ENCODE assay signal across 10 cellular contexts in the genomic region with DNA sequence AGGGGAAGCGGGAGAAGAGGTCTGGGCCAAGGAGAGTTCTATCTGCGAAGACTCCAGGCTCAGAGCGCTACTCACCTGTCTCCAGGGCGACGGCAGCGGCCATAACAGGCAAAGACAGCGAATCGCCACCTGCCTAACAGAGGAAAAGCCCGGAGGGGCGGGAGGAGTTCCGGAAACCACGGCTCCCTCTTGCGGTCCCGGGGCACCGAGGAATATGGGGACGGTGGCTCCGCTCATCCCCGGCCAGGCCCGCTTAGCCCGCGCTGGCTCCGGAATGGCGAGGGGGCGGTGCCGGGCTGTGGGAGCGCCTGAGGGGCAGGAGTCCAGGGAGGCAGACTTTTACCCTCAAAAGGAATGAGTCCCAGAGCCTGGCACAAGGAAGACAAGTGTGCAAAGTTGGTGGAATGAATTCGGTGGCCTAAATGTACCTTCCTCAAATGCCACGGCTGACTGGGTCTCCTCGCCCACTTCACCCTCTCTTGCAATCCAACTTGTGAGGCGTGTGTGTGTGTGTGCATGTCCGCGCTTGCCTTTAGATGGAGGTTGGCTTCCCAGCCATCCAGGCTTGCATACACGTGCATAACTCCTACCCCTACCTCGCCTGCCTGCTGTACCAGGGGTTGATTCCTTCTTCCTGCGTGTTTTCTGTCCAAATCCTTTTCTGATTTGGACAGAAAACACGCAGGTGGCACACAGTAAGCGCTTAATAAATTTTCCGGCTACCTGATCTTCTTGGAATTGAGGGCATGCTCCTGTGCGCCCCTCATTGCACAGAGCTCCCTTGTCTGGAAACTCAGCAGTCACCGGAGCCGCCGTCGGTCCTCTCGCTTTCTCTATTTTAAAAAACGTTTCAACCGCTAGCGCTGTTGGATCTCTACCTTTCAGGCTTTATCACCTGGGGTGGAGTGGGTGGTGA. TPM values are rescaled to one million over a fixed set of nuclear protein-coding genes. Genes with fewer than 3 reads are reported as not detected.
DNase-seq lines count a peak whose midpoint lies in the region; TF ChIP-seq lines count a peak whose summit lies in the region.
"Had no signal": no experiment of that assay in that cellular context is flagged by ENCODE, and none has a peak within 500 bp of the region (broad histone marks: within the 10 kb centered on the region; RNA-seq: fewer than 3 reads in every experiment).

No MANE protein-coding gene starts in this region.

- WGBS in spleen, 5 donors, result 12 to 74% (median 41%) methylated on average over 41 to 47 of the region's 47 CpGs

- H3K9me3 Mint-ChIP-seq in activated CD4-positive, alpha-beta T cell treated with anti-CD3 and anti-CD28 coated beads, Interleukin-2, amount 10 ng/mL, durations not matched to agents 24 days and 14 days, result no peaks in the 10 kb centered on the region
- H3K9me3 Mint-ChIP-seq in HFFc6, result no peaks in the 10 kb centered on the region

- H3K27me3 Mint-ChIP-seq in activated CD4-positive, alpha-beta T cell treated with anti-CD3 and anti-CD28 coated beads, Interleukin-2, amount 10 ng/mL, durations not matched to agents 24 days and 14 days, result peaks cover 21% of the 10 kb centered on the region
- H3K27me3 Mint-ChIP-seq in HFFc6 (ENCODE audit: insufficient read depth), result peaks cover 25% of the 10 kb centered on the region

- TF ChIP-seq POLR2A in spleen (IDR thresholded peaks at IDR 0.05), result no peak

- TF ChIP-seq CTCF in spleen (IDR thresholded peaks at IDR 0.05 in 8 of 11, conservative IDR thresholded peaks at IDR 0.05 in 3 of 11) (no peak), HFFc6 (IDR thresholded peaks at IDR 0.05) (no peak)

- no peak for DNase-seq in activated CD4-positive, alpha-beta T cell treated with anti-CD3 and anti-CD28 coated beads, Interleukin-2, amount 10 ng/mL, durations not matched to agents 24 days and 14 days
- DNase-seq in activated CD4-positive, alpha-beta T cell treated with anti-CD3 and anti-CD28 coated beads, Interleukin-2, amount 50 U/mL, for 1 hour, result no peak
- peak; percentile 39 for DNase-seq in SK-N-DZ (ENCODE audit: low spot score)
- DNase-seq in head of caudate nucleus, result peak in 22 of 42 donors; percentile 25 to 77 (median 50)
- DNase-seq in spleen, result peak; percentile 78
- DNase-seq in HFFc6, result no peak
- DNase-seq in effector memory CD4-positive, alpha-beta T cell, result no peak
- no peak for DNase-seq in dedifferentiated amniotic fluid mesenchymal stem cell (ENCODE audit: extremely low spot score)

- peak overlapping the region; percentile 83 for H3K4me3 Mint-ChIP-seq in activated CD4-positive, alpha-beta T cell treated with anti-CD3 and anti-CD28 coated beads, Interleukin-2, amount 10 ng/mL, durations not matched to agents 24 days and 14 days
- no peak overlapping the region for H3K4me3 Mint-ChIP-seq in HFFc6

- H3K27me3 ChIP-seq in spleen (replicated peaks in 1 of 7), result peaks cover 0 to 57% (median 6%) of the 10 kb centered on the region in 7 donors
- H3K27me3 ChIP-seq in effector memory CD4-positive, alpha-beta T cell (replicated peaks; ENCODE audit: control insufficient read depth, insufficient read depth, low read length, poor library complexity, severe bottlenecking), result no peaks in the 10 kb centered on the region

- peaks cover 18 to 75% (median 56%) of the 10 kb centered on the region in 6 donors for H3K4me1 ChIP-seq in spleen
- peaks cover 21% of the 10 kb centered on the region for H3K4me1 ChIP-seq in effector memory CD4-positive, alpha-beta T cell (ENCODE audit: control insufficient read depth, insufficient read depth, low read length, poor library complexity, severe bottlenecking)

- intact Hi-C loops in activated CD4-positive, alpha-beta T cell treated with anti-CD3 and anti-CD28 coated beads, Interleukin-2, amount 10 ng/mL, durations not matched to agents 24 days and 14 days (cut with micrococcal nuclease), result loop anchor here (5.0 kb wide), 1 partner anchor 1168 kb away; the partner anchor contains the start of genes DERL2 and MIS12
- intact Hi-C loops in head of caudate nucleus (cut with DNase I) (loop anchor here (5.0 kb wide), 1 partner anchor 357 kb away; the partner anchor contains the start of gene RNASEK), spleen (cut with DNase I; ENCODE audit: low total_unique reads) (no loop called here)

- no peak overlapping the region for H3K27ac ChIP-seq in spleen
- H3K27ac ChIP-seq in effector memory CD4-positive, alpha-beta T cell (ENCODE audit: insufficient read depth, low read length, poor library complexity, severe bottlenecking), result no peak overlapping the region

- peaks cover 47% of the 10 kb centered on the region for H3K4me1 Mint-ChIP-seq in activated CD4-positive, alpha-beta T cell treated with anti-CD3 and anti-CD28 coated beads, Interleukin-2, amount 10 ng/mL, durations not matched to agents 24 days and 14 days
- peaks cover 25% of the 10 kb centered on the region for H3K4me1 Mint-ChIP-seq in HFFc6 (ENCODE audit: low read depth)

- no peaks in the 10 kb centered on the region for H3K36me3 ChIP-seq in spleen
- no peaks in the 10 kb centered on the region for H3K36me3 ChIP-seq in effector memory CD4-positive, alpha-beta T cell (ENCODE audit: control insufficient read depth, insufficient read depth, low read length)

- no peaks in the 10 kb centered on the region for H3K9me3 ChIP-seq in spleen
- H3K9me3 ChIP-seq in effector memory CD4-positive, alpha-beta T cell (ENCODE audit: control insufficient read depth, low read length), result no peaks in the 10 kb centered on the region

- H3K4me3 ChIP-seq in spleen, result peak overlapping the region in 1 of 8 donors; percentile 67
- H3K4me3 ChIP-seq in effector memory CD4-positive, alpha-beta T cell (ENCODE audit: insufficient read depth, low read depth, low read length, poor library complexity, severe bottlenecking), result no peak overlapping the region

- H3K36me3 Mint-ChIP-seq in activated CD4-positive, alpha-beta T cell treated with anti-CD3 and anti-CD28 coated beads, Interleukin-2, amount 10 ng/mL, durations not matched to agents 24 days and 14 days (ENCODE audit: low read depth), result peaks cover 6% of the 10 kb centered on the region
- H3K36me3 Mint-ChIP-seq in HFFc6 (ENCODE audit: low read depth), result peaks cover 20% of the 10 kb centered on the region

- peak overlapping the region; percentile 32 for H3K27ac Mint-ChIP-seq in activated CD4-positive, alpha-beta T cell treated with anti-CD3 and anti-CD28 coated beads, Interleukin-2, amount 10 ng/mL, durations not matched to agents 24 days and 14 days
- H3K27ac Mint-ChIP-seq in HFFc6, result no peak overlapping the region

RNA-seq across cellular contexts. Expression of gene C17orf100, which starts 3.5 kb away (rescaled TPM):
- total RNA-seq in activated CD4-positive, alpha-beta T cell treated with anti-CD3 and anti-CD28 coated beads, Interleukin-2, amount 10 ng/mL, durations not matched to agents 24 days and 14 days, result 1.8 and 1.9 TPM in 2 replicates
- 4.4 and 7.7 TPM in 2 replicates for polyA plus RNA-seq in SK-N-DZ (2014; cell fraction: cytosol; rRNA removed)
- 2.9 and 5.9 TPM in 2 replicates for polyA plus RNA-seq in SK-N-DZ (2014; cell fraction: nucleus; rRNA removed)
- total RNA-seq in spleen, result 1 to 10 TPM; 1.1 to 2.8 (median 2.3) TPM
- 1 to 10 TPM; 4.2 to 4.7 (median 4.3) TPM for polyA plus RNA-seq in spleen
- total RNA-seq in HFFc6 (2021; fragmentation: NEBNext Ultra II Directional; extraction: Animal tissue kit (Norgen Biotek cat#: 25700)), result 1 to 10 TPM; 1.0 to 1.7 (median 1.3) TPM

RNA-seq across cellular contexts. Expression of gene MED31, which starts 3.7 kb away (rescaled TPM):
- total RNA-seq in activated CD4-positive, alpha-beta T cell treated with anti-CD3 and anti-CD28 coated beads, Interleukin-2, amount 10 ng/mL, durations not matched to agents 24 days and 14 days, result 24.3 and 25.7 TPM in 2 replicates
- 12.0 and 19.8 TPM in 2 replicates for polyA plus RNA-seq in SK-N-DZ (2014; cell fraction: cytosol; rRNA removed)
- polyA plus RNA-seq in SK-N-DZ (2014; cell fraction: nucleus; rRNA removed), result 14.1 and 20.7 TPM in 2 replicates
- 10 to 100 TPM in 6 of 7 donors, 1 to 10 TPM in 1; 6.0 to 18.2 (median 16.1) TPM for total RNA-seq in spleen
- 10 to 100 TPM; 17.3 to 28.9 (median 17.5) TPM for polyA plus RNA-seq in spleen
- 10 to 100 TPM; 19.5 to 23.9 (median 20.0) TPM for total RNA-seq in HFFc6 (2021; fragmentation: NEBNext Ultra II Directional; extraction: Animal tissue kit (Norgen Biotek cat#: 25700))

RNA-seq across cellular contexts. Expression of gene TXNDC17, which starts 14.2 kb away (rescaled TPM):
- total RNA-seq in activated CD4-positive, alpha-beta T cell treated with anti-CD3 and anti-CD28 coated beads, Interleukin-2, amount 10 ng/mL, durations not matched to agents 24 days and 14 days, result 92.7 and 102 TPM in 2 replicates
- 112 and 235 TPM in 2 replicates for polyA plus RNA-seq in SK-N-DZ (2014; cell fraction: cytosol; rRNA removed)
- 163 and 278 TPM in 2 replicates for polyA plus RNA-seq in SK-N-DZ (2014; cell fraction: nucleus; rRNA removed)
- 100 to 1,000 TPM in 2 of 7 donors, 10 to 100 TPM in 5; 38.8 to 114 (median 76.2) TPM for total RNA-seq in spleen
- polyA plus RNA-seq in spleen, result 100 to 1,000 TPM in 2 of 3 donors, 10 to 100 TPM in 1; 90.5 to 215 (median 140) TPM
- total RNA-seq in HFFc6 (2021; fragmentation: NEBNext Ultra II Directional; extraction: Animal tissue kit (Norgen Biotek cat#: 25700)), result 100 to 1,000 TPM; 115 to 154 (median 139) TPM

RNA-seq across cellular contexts. Expression of gene KIAA0753, which starts 14.6 kb away (rescaled TPM):
- total RNA-seq in activated CD4-positive, alpha-beta T cell treated with anti-CD3 and anti-CD28 coated beads, Interleukin-2, amount 10 ng/mL, durations not matched to agents 24 days and 14 days, result 20.9 and 23.9 TPM in 2 replicates
- polyA plus RNA-seq in SK-N-DZ (2014; cell fraction: cytosol; rRNA removed), result 13.4 and 17.3 TPM in 2 replicates
- 19.6 and 30.1 TPM in 2 replicates for polyA plus RNA-seq in SK-N-DZ (2014; cell fraction: nucleus; rRNA removed)
- 10 to 100 TPM; 13.1 to 21.8 (median 18.9) TPM for total RNA-seq in spleen
- 1 to 10 TPM; 4.2 to 9.5 (median 5.6) TPM for polyA plus RNA-seq in spleen
- total RNA-seq in HFFc6 (2021; fragmentation: NEBNext Ultra II Directional; extraction: Animal tissue kit (Norgen Biotek cat#: 25700)), result 10 to 100 TPM; 15.1 to 17.8 (median 16.4) TPM

RNA-seq across cellular contexts. Expression of gene SLC13A5, which starts 58.1 kb away (rescaled TPM):
- not detected in 2 replicates for total RNA-seq in activated CD4-positive, alpha-beta T cell treated with anti-CD3 and anti-CD28 coated beads, Interleukin-2, amount 10 ng/mL, durations not matched to agents 24 days and 14 days
- not detected in 2 replicates for polyA plus RNA-seq in SK-N-DZ (2014; cell fraction: cytosol; rRNA removed)
- not detected in 2 replicates for polyA plus RNA-seq in SK-N-DZ (2014; cell fraction: nucleus; rRNA removed)
- total RNA-seq in spleen, result 10 to 100 TPM in 2 of 7 donors, 1 to 10 TPM in 5; 1.3 to 18.4 (median 7.0) TPM
- 1 to 10 TPM; 1.0 to 2.8 (median 1.3) TPM for polyA plus RNA-seq in spleen
- total RNA-seq in HFFc6 (2021; fragmentation: NEBNext Ultra II Directional; extraction: Animal tissue kit (Norgen Biotek cat#: 25700)), result not detected
- total RNA-seq: mononuclear cell had no signal
- polyA plus RNA-seq: BJ had no signal

Comparison
In these comparisons a context has a peak if more than half of its experiments do, and no peak if none do; other contexts are left out.
1. DNase-seq: peak in SK-N-DZ (single experiment), head of caudate nucleus (22 of 42) and spleen (single experiment); none in activated CD4-positive, alpha-beta T cell treated with anti-CD3 and anti-CD28 coated beads, Interleukin-2, amount 10 ng/mL, durations not matched to agents 24 days and 14 days (single experiment), activated CD4-positive, alpha-beta T cell treated with anti-CD3 and anti-CD28 coated beads, Interleukin-2, amount 50 U/mL, for 1 hour (single experiment), HFFc6 (single experiment), effector memory CD4-positive, alpha-beta T cell (0 of 3) and dedifferentiated amniotic fluid mesenchymal stem cell (single experiment).